Comparison of ENCODE assay signal across 16 cellular contexts in the genomic region with DNA sequence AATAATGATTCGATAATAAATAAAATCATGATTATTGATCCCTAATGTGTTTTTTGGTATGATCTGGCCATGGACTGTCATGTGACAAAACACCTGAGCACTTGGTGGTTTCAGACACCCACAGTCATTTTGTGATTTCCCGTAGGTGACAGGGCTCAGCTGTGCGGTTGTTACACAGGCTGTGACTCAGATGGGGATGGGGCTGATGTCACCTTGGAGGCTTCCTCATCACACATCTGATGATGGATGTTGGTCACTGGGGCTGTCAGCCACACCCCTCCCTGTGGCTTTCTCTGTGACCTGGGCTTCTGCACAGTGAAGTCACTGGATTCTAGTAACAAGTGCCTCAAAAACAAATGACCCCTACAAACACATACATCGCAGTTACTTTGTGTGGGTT.
A peak's percentile ranks its signal among the peaks of the same experiment; 100 is the strongest.
DNase-seq lines count a peak whose midpoint lies in the region; ATAC-seq, FAIRE-seq and TF ChIP-seq lines count a peak whose summit lies in the region.
"Had no signal": no experiment of that assay in that cellular context is flagged by ENCODE, and none has a peak within 500 bp of the region (broad histone marks: within the 10 kb centered on the region; RNA-seq: fewer than 3 reads in every experiment).

No MANE protein-coding gene starts in this region.

- H3K36me3 Mint-ChIP-seq in activated T-helper 1 cell treated with anti-CD3 and anti-CD28 coated beads, Interleukin-12 subunit alpha, Interleukin-12 subunit beta, Interleukin-2, Interleukin-4 antibody, amounts not matched to agents 30 ng/mL and 10 ng/mL and 1 ng/mL, durations not matched to agents 14 hours and 24 hours and 36 hours (ENCODE audit: low read depth) = peaks cover 1% of the 10 kb centered on the region
- H3K36me3 Mint-ChIP-seq: CD8-positive, alpha-beta T cell had no signal

- intact Hi-C loops in activated T-helper 1 cell treated with anti-CD3 and anti-CD28 coated beads, Interleukin-12 subunit alpha, Interleukin-12 subunit beta, Interleukin-2, Interleukin-4 antibody, amounts not matched to agents 30 ng/mL and 10 ng/mL and 1 ng/mL, durations not matched to agents 14 hours and 24 hours and 36 hours (cut with micrococcal nuclease) = no loop called here

- no peak for TF ChIP-seq POLR2A in H54 (IDR thresholded peaks at IDR 0.05; ENCODE audit: low read depth, low read length)

- H3K9me3 Mint-ChIP-seq in activated T-helper 1 cell treated with anti-CD3 and anti-CD28 coated beads, Interleukin-12 subunit alpha, Interleukin-12 subunit beta, Interleukin-2, Interleukin-4 antibody, amounts not matched to agents 30 ng/mL and 10 ng/mL and 1 ng/mL, durations not matched to agents 14 hours and 24 hours and 36 hours = peaks cover 26% of the 10 kb centered on the region

- H3K4me1 Mint-ChIP-seq in activated T-helper 1 cell treated with anti-CD3 and anti-CD28 coated beads, Interleukin-12 subunit alpha, Interleukin-12 subunit beta, Interleukin-2, Interleukin-4 antibody, amounts not matched to agents 30 ng/mL and 10 ng/mL and 1 ng/mL, durations not matched to agents 14 hours and 24 hours and 36 hours (ENCODE audit: low read depth) = no peaks in the 10 kb centered on the region
- H3K4me1 Mint-ChIP-seq: naive thymus-derived CD4-positive, alpha-beta T cell had no signal

- ATAC-seq in HG02981 (IDR thresholded peaks at IDR 0.05; ENCODE audit: unreplicated experiment) (no peak), HG03280 (IDR thresholded peaks at IDR 0.05; ENCODE audit: unreplicated experiment) (no peak)
- ATAC-seq: CD8-positive, alpha-beta T cell; naive thymus-derived CD4-positive, alpha-beta T cell had no signal

- H3K27me3 Mint-ChIP-seq in activated T-helper 1 cell treated with anti-CD3 and anti-CD28 coated beads, Interleukin-12 subunit alpha, Interleukin-12 subunit beta, Interleukin-2, Interleukin-4 antibody, amounts not matched to agents 30 ng/mL and 10 ng/mL and 1 ng/mL, durations not matched to agents 14 hours and 24 hours and 36 hours (ENCODE audit: insufficient read depth) = no peaks in the 10 kb centered on the region

- peak overlapping the region; percentile 34 for H3K27ac Mint-ChIP-seq in activated T-helper 1 cell treated with anti-CD3 and anti-CD28 coated beads, Interleukin-12 subunit alpha, Interleukin-12 subunit beta, Interleukin-2, Interleukin-4 antibody, amounts not matched to agents 30 ng/mL and 10 ng/mL and 1 ng/mL, durations not matched to agents 14 hours and 24 hours and 36 hours
- H3K27ac Mint-ChIP-seq: CD8-positive, alpha-beta T cell; naive thymus-derived CD4-positive, alpha-beta T cell had no signal

- peak; percentile 9 for DNase-seq in activated naive CD4-positive, alpha-beta T cell treated with Interleukin-2 at 50 U/mL for 16 hours
- no peak for DNase-seq in activated naive CD4-positive, alpha-beta T cell (lab: John Stamatoyannopoulos, UW)
- DNase-seq in NAMALWA (ENCODE audit: low spot score) (peak; percentile 90), H54 (ENCODE audit: insufficient read length, low spot score) (no peak)
- no peak for DNase-seq in activated T-helper 1 cell treated with anti-CD3 and anti-CD28 coated beads, Interleukin-12 subunit alpha, Interleukin-12 subunit beta, Interleukin-2, Interleukin-4 antibody, amounts not matched to agents 30 ng/mL and 10 ng/mL and 1 ng/mL, durations not matched to agents 14 hours and 24 hours and 36 hours (ENCODE audit: low spot score)
- peak; percentile 37 for DNase-seq in stimulated activated CD8-positive, alpha-beta memory T cell treated with anti-CD3 and anti-CD28 coated beads, Interleukin-4, amount 100 ng/mL, for 48 hours
- DNase-seq: cortex of kidney; EL; GM23248; kidney; naive thymus-derived CD4-positive, alpha-beta T cell; NCI-H187 treated with DMSO at 0.1 percent for 48 hours; NCI-H345 had no signal

- no peak overlapping the region for H3K4me3 Mint-ChIP-seq in activated T-helper 1 cell treated with anti-CD3 and anti-CD28 coated beads, Interleukin-12 subunit alpha, Interleukin-12 subunit beta, Interleukin-2, Interleukin-4 antibody, amounts not matched to agents 30 ng/mL and 10 ng/mL and 1 ng/mL, durations not matched to agents 14 hours and 24 hours and 36 hours
- H3K4me3 Mint-ChIP-seq: CD8-positive, alpha-beta T cell; naive thymus-derived CD4-positive, alpha-beta T cell had no signal

- FAIRE-seq in H54 (lab: Jason Lieb, UNC) = no peak
- FAIRE-seq: kidney had no signal

Comparison
In these comparisons a context has a peak if more than half of its experiments do, and no peak if none do; other contexts are left out.
1. DNase-seq: peak in activated naive CD4-positive, alpha-beta T cell treated with Interleukin-2 at 50 U/mL for 16 hours (single experiment), NAMALWA (single experiment) and stimulated activated CD8-positive, alpha-beta memory T cell treated with anti-CD3 and anti-CD28 coated beads, Interleukin-4, amount 100 ng/mL, for 48 hours (single experiment); none in activated naive CD4-positive, alpha-beta T cell (0 of 4), activated T-helper 1 cell treated with anti-CD3 and anti-CD28 coated beads, Interleukin-12 subunit alpha, Interleukin-12 subunit beta, Interleukin-2, Interleukin-4 antibody, amounts not matched to agents 30 ng/mL and 10 ng/mL and 1 ng/mL, durations not matched to agents 14 hours and 24 hours and 36 hours (single experiment) and H54 (single experiment).